In genomic region chr1:188590641-188591040, GRCh38 we compare ENCODE assay signal across 18 cellular contexts.
DNase-seq lines count a peak whose midpoint lies in the region; ATAC-seq and TF ChIP-seq lines count a peak whose summit lies in the region.
"Had no signal": no experiment of that assay in that cellular context is flagged by ENCODE, and none has a peak within 500 bp of the region (broad histone marks: within the 10 kb centered on the region; RNA-seq: fewer than 3 reads in every experiment).

No MANE protein-coding gene starts in this region.

- no peak overlapping the region for H3K27ac ChIP-seq in A673 (ENCODE audit: low read depth, low read length, poor library complexity, severe bottlenecking)
- H3K27ac ChIP-seq: A549 had no signal

- BruUV-seq in A673 (replicated peaks; lab: Mats Ljungman, UMichigan): no TSS peak

- ATAC-seq in HG03025 (IDR thresholded peaks at IDR 0.05; ENCODE audit: low FRiP score, unreplicated experiment) (no peak), HG02610 (IDR thresholded peaks at IDR 0.05; ENCODE audit: unreplicated experiment) (no peak)
- ATAC-seq: A549 had no signal

- H3K36me3 ChIP-seq in A673 (ENCODE audit: insufficient read depth, low read length, poor library complexity, severe bottlenecking): no peaks in the 10 kb centered on the region
- H3K36me3 ChIP-seq: HAP-1 had no signal

- TF ChIP-seq CTCF in A673 (conservative IDR thresholded peaks at IDR 0.05; ENCODE audit: low read depth, low read length) (no peak), astrocyte of the cerebellum (IDR thresholded peaks at IDR 0.05; ENCODE audit: low read depth, low read length, missing control alignments) (no peak)

- POLR2A ChIA-PET in A673 (lab: Charles Lee; ENCODE audit: low non-redundant PET): interaction anchor here (0.6 kb wide), 1 partner anchor 153 kb away, joined by 3 read pairs; no protein-coding TSS in a partner anchor

- no peaks in the 10 kb centered on the region for H3K9me3 ChIP-seq in A673 (ENCODE audit: low read depth, low read length, poor library complexity, severe bottlenecking)
- H3K9me3 ChIP-seq: A549, HAP-1 had no signal

- peaks cover 2% of the 10 kb centered on the region for H3K4me1 ChIP-seq in A673 (ENCODE audit: insufficient read depth, low read length, poor library complexity, severe bottlenecking)
- H3K4me1 ChIP-seq: A549, HAP-1 had no signal

- no peaks in the 10 kb centered on the region for H3K27me3 ChIP-seq in A673 (replicated peaks; ENCODE audit: insufficient read depth, low read depth, low read length, poor library complexity)

- DNase-seq in A673 (ENCODE audit: low spot score): peak; percentile 69
- DNase-seq in M059J (ENCODE audit: low read depth): peak; percentile 4
- DNase-seq in astrocyte of the cerebellum (ENCODE audit: low read depth): peak; percentile 24
- DNase-seq in NCI-H187 treated with DMSO at 0.1 percent for 48 hours (lab: John Stamatoyannopoulos, UW): no peak
- DNase-seq: 8988T; C1 segment of cervical spinal cord; Calu3; CD4-positive, alpha-beta memory T cell; COR-L47; DMS53; DMS79 treated with DMSO at 0.1 percent for 48 hours; GF-D8; GOT3; HFFc6 had no signal

- in situ Hi-C loops in astrocyte of the cerebellum (cut with HindIII; ENCODE audit: low sequenced_read_pairs): no loop called here

- H3K4me3 ChIP-seq in A673 (ENCODE audit: low read depth, low read length, poor library complexity, severe bottlenecking) (no peak overlapping the region), astrocyte of the cerebellum (ENCODE audit: low read depth, low read length) (no peak overlapping the region)
- H3K4me3 ChIP-seq: A549, HAP-1 had no signal

- intact Hi-C loops in A673 (cut with micrococcal nuclease; ENCODE audit: unreplicated experiment): no loop called here

- CTCF ChIA-PET in A673 (lab: Charles Lee): no interaction called here
